ENCODE assay signal across 2 cellular contexts in genomic region chr6:3125832-3126231, GRCh38.
TF ChIP-seq lines count a peak whose summit lies in the region.

No MANE protein-coding gene starts in this region.

TF ChIP-seq in IMR-90, 13 proteins besides CTCF, POLR2A, EP300 and RAD21:
- TF ChIP-seq MXI1 (IDR thresholded peaks at IDR 0.05; ENCODE audit: borderline replicate concordance, low read depth, low read length) (no peak), RFX5 (IDR thresholded peaks at IDR 0.05; ENCODE audit: low read depth, low read length) (no peak), MAZ (IDR thresholded peaks at IDR 0.05; ENCODE audit: borderline replicate concordance, low read depth, low read length) (no peak), USF2 (IDR thresholded peaks at IDR 0.05; ENCODE audit: low read depth, low read length) (no peak), CEBPB (IDR thresholded peaks at IDR 0.05; ENCODE audit: low read depth, low read length) (no peak), MAFK (IDR thresholded peaks at IDR 0.05; ENCODE audit: low read depth, low read length) (no peak), RCOR1 (IDR thresholded peaks at IDR 0.05; ENCODE audit: insufficient replicate concordance, low read length) (no peak), FOS (IDR thresholded peaks at IDR 0.05; ENCODE audit: low read depth, low read length) (no peak), BHLHE40 (IDR thresholded peaks at IDR 0.05; ENCODE audit: low read depth, low read length) (no peak), CHD1 (IDR thresholded peaks at IDR 0.05; ENCODE audit: low read depth, low read length) (no peak), NFE2L2 (IDR thresholded peaks at IDR 0.05; ENCODE audit: low read depth, low read length) (no peak), SMC3 (IDR thresholded peaks at IDR 0.05; ENCODE audit: low read depth, low read length) (no peak)
- TF ChIP-seq, protein P1, sequence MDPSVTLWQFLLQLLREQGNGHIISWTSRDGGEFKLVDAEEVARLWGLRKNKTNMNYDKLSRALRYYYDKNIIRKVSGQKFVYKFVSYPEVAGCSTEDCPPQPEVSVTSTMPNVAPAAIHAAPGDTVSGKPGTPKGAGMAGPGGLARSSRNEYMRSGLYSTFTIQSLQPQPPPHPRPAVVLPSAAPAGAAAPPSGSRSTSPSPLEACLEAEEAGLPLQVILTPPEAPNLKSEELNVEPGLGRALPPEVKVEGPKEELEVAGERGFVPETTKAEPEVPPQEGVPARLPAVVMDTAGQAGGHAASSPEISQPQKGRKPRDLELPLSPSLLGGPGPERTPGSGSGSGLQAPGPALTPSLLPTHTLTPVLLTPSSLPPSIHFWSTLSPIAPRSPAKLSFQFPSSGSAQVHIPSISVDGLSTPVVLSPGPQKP (IDR thresholded peaks at IDR 0.05; ENCODE audit: borderline replicate concordance, low read depth, low read length): no peak

TF ChIP-seq in K562, 482 proteins besides CTCF, POLR2A, EP300 and RAD21 (continues in another document):
- TF ChIP-seq ZBTB8A (IDR thresholded peaks at IDR 0.05; ENCODE audit: partially characterized antibody): no peak
- no peak for TF ChIP-seq YBX1 (IDR thresholded peaks at IDR 0.05)
- no peak for TF ChIP-seq CTBP1 (IDR thresholded peaks at IDR 0.05; ENCODE audit: borderline replicate concordance)
- TF ChIP-seq PURB (CRISPR knock-in tag; IDR thresholded peaks at IDR 0.05; ENCODE audit: low read depth): no peak
- TF ChIP-seq FOXM1 (IDR thresholded peaks at IDR 0.05; ENCODE audit: low read depth): no peak
- TF ChIP-seq FOXM1 (CRISPR knock-in tag; IDR thresholded peaks at IDR 0.05; ENCODE audit: low read depth): no peak
- peak; percentile 18; the same call in 1 of the 2 replicates for TF ChIP-seq ZKSCAN1 (IDR thresholded peaks at IDR 0.05; ENCODE audit: low read depth, low read length)
- TF ChIP-seq SAFB (IDR thresholded peaks at IDR 0.05; ENCODE audit: borderline replicate concordance, low read depth, low read length): no peak
- TF ChIP-seq TCF15 (CRISPR knock-in tag; IDR thresholded peaks at IDR 0.05): no peak
- TF ChIP-seq NR1H2 (CRISPR knock-in tag; IDR thresholded peaks at IDR 0.05): no peak
- TF ChIP-seq ZNF764 (CRISPR knock-in tag; IDR thresholded peaks at IDR 0.05; ENCODE audit: low read depth): no peak
- no peak for TF ChIP-seq FUS (optimal IDR thresholded peaks at IDR 0.05; ENCODE audit: low read depth, low read length)
- TF ChIP-seq, protein P2, sequence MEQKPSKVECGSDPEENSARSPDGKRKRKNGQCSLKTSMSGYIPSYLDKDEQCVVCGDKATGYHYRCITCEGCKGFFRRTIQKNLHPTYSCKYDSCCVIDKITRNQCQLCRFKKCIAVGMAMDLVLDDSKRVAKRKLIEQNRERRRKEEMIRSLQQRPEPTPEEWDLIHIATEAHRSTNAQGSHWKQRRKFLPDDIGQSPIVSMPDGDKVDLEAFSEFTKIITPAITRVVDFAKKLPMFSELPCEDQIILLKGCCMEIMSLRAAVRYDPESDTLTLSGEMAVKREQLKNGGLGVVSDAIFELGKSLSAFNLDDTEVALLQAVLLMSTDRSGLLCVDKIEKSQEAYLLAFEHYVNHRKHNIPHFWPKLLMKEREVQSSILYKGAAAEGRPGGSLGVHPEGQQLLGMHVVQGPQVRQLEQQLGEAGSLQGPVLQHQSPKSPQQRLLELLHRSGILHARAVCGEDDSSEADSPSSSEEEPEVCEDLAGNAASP (IDR thresholded peaks at IDR 0.05): no peak
- no peak for TF ChIP-seq STAG1 (CRISPR knock-in tag; IDR thresholded peaks at IDR 0.05; ENCODE audit: borderline replicate concordance)
- no peak for TF ChIP-seq TCF7 (IDR thresholded peaks at IDR 0.05; ENCODE audit: borderline replicate concordance)
- TF ChIP-seq DDX20 (tag; IDR thresholded peaks at IDR 0.05; ENCODE audit: low read depth): no peak
- no peak for TF ChIP-seq POLR2H (tag; IDR thresholded peaks at IDR 0.05; ENCODE audit: low read depth)
- TF ChIP-seq KLF13 (tag; IDR thresholded peaks at IDR 0.05; ENCODE audit: borderline replicate concordance, low read depth): no peak
- TF ChIP-seq ESRRB (CRISPR knock-in tag; IDR thresholded peaks at IDR 0.05; ENCODE audit: borderline replicate concordance): no peak
- no peak for TF ChIP-seq CEBPB (tag; IDR thresholded peaks at IDR 0.05)
- TF ChIP-seq PREB (CRISPR knock-in tag; IDR thresholded peaks at IDR 0.05): no peak
- no peak for TF ChIP-seq PML (IDR thresholded peaks at IDR 0.05; ENCODE audit: low read length)
- TF ChIP-seq, protein P3, sequence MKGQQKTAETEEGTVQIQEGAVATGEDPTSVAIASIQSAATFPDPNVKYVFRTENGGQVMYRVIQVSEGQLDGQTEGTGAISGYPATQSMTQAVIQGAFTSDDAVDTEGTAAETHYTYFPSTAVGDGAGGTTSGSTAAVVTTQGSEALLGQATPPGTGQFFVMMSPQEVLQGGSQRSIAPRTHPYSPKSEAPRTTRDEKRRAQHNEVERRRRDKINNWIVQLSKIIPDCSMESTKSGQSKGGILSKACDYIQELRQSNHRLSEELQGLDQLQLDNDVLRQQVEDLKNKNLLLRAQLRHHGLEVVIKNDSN (CRISPR knock-in tag; IDR thresholded peaks at IDR 0.05): peak; percentile 30; the same call in 1 of the 2 replicates
- no peak for TF ChIP-seq ZNF239 (CRISPR knock-in tag; IDR thresholded peaks at IDR 0.05)
- no peak for TF ChIP-seq KAT2B (IDR thresholded peaks at IDR 0.05; ENCODE audit: low read depth, low read length)
- no peak for TF ChIP-seq MED1 (CRISPR knock-in tag; IDR thresholded peaks at IDR 0.05; ENCODE audit: borderline replicate concordance)
- TF ChIP-seq, protein P4, sequence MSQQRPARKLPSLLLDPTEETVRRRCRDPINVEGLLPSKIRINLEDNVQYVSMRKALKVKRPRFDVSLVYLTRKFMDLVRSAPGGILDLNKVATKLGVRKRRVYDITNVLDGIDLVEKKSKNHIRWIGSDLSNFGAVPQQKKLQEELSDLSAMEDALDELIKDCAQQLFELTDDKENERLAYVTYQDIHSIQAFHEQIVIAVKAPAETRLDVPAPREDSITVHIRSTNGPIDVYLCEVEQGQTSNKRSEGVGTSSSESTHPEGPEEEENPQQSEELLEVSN (IDR thresholded peaks at IDR 0.05; ENCODE audit: borderline replicate concordance in 1 of 2, extremely low read depth in 1 of 2, insufficient read depth in 1 of 2, insufficient read length in 1 of 2, low read depth in 1 of 2, low read length in 1 of 2, poor library complexity in 1 of 2, severe bottlenecking in 1 of 2): peak; percentile 18 to 43
- no peak for TF ChIP-seq DPF2 (IDR thresholded peaks at IDR 0.05)
- TF ChIP-seq, protein P5, sequence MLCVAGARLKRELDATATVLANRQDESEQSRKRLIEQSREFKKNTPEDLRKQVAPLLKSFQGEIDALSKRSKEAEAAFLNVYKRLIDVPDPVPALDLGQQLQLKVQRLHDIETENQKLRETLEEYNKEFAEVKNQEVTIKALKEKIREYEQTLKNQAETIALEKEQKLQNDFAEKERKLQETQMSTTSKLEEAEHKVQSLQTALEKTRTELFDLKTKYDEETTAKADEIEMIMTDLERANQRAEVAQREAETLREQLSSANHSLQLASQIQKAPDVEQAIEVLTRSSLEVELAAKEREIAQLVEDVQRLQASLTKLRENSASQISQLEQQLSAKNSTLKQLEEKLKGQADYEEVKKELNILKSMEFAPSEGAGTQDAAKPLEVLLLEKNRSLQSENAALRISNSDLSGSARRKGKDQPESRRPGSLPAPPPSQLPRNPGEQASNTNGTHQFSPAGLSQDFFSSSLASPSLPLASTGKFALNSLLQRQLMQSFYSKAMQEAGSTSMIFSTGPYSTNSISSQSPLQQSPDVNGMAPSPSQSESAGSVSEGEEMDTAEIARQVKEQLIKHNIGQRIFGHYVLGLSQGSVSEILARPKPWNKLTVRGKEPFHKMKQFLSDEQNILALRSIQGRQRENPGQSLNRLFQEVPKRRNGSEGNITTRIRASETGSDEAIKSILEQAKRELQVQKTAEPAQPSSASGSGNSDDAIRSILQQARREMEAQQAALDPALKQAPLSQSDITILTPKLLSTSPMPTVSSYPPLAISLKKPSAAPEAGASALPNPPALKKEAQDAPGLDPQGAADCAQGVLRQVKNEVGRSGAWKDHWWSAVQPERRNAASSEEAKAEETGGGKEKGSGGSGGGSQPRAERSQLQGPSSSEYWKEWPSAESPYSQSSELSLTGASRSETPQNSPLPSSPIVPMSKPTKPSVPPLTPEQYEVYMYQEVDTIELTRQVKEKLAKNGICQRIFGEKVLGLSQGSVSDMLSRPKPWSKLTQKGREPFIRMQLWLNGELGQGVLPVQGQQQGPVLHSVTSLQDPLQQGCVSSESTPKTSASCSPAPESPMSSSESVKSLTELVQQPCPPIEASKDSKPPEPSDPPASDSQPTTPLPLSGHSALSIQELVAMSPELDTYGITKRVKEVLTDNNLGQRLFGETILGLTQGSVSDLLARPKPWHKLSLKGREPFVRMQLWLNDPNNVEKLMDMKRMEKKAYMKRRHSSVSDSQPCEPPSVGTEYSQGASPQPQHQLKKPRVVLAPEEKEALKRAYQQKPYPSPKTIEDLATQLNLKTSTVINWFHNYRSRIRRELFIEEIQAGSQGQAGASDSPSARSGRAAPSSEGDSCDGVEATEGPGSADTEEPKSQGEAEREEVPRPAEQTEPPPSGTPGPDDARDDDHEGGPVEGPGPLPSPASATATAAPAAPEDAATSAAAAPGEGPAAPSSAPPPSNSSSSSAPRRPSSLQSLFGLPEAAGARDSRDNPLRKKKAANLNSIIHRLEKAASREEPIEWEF (CRISPR knock-in tag; IDR thresholded peaks at IDR 0.05): no peak
- peak; percentile 45; the same call in 1 of the 2 replicates for TF ChIP-seq ZNF316 (IDR thresholded peaks at IDR 0.05)
- no peak for TF ChIP-seq SPI1 (IDR thresholded peaks at IDR 0.05; ENCODE audit: borderline replicate concordance, low read depth, low read length)
- TF ChIP-seq ZNF609 (CRISPR knock-in tag; IDR thresholded peaks at IDR 0.05; ENCODE audit: borderline replicate concordance): no peak
- TF ChIP-seq ESRRA (IDR thresholded peaks at IDR 0.05; ENCODE audit: borderline replicate concordance, low read depth): no peak
- TF ChIP-seq PHF21A (IDR thresholded peaks at IDR 0.05; ENCODE audit: borderline replicate concordance, low read depth): no peak
